ENCODE assay signal across 2 cellular contexts in the genomic region with DNA sequence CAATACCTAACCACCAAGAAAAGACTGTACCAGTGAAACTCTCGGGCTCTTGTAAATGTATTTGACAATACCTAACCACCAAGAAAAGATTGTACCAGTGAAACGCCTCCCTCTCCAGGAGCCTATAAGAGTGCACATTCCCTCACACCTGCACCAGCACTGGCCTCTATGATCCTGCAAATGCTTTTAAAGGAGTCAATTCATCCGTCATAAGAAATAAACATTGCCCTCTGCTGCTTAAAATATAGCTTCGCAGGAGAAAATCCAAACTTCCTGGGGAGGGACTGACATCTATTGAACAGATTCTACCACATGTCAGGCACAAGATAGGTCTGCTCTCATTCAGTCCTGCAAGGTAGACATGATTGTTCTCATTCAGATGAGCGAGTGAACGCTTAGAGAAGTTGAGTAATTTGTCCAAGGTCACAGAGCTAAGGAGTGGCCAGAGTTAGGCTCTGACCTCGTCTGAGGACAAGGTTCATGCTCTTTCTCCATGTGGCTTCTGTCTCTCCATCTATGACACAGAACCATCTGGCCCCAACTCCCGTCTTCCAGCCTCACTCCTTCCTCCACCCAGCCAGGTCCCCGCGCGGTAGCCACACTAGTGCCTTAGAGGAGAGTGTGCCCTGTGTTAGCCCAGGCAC.
TF ChIP-seq lines count a peak whose summit lies in the region.

No MANE protein-coding gene starts in this region.

TF ChIP-seq in IMR-90, 13 proteins besides CTCF, POLR2A, EP300 and RAD21 (continued from another document):
- TF ChIP-seq MAFK (IDR thresholded peaks at IDR 0.05; ENCODE audit: low read depth, low read length) = peak; percentile 3; the same call in 1 of the 2 replicates
- peak; percentile 69 for TF ChIP-seq SMC3 (IDR thresholded peaks at IDR 0.05; ENCODE audit: low read depth, low read length)
- TF ChIP-seq RFX5 (IDR thresholded peaks at IDR 0.05; ENCODE audit: low read depth, low read length) = no peak

TF ChIP-seq in neural cell, 6 proteins besides CTCF, POLR2A, EP300 and RAD21 (continued from another document):
- TF ChIP-seq, protein P1, sequence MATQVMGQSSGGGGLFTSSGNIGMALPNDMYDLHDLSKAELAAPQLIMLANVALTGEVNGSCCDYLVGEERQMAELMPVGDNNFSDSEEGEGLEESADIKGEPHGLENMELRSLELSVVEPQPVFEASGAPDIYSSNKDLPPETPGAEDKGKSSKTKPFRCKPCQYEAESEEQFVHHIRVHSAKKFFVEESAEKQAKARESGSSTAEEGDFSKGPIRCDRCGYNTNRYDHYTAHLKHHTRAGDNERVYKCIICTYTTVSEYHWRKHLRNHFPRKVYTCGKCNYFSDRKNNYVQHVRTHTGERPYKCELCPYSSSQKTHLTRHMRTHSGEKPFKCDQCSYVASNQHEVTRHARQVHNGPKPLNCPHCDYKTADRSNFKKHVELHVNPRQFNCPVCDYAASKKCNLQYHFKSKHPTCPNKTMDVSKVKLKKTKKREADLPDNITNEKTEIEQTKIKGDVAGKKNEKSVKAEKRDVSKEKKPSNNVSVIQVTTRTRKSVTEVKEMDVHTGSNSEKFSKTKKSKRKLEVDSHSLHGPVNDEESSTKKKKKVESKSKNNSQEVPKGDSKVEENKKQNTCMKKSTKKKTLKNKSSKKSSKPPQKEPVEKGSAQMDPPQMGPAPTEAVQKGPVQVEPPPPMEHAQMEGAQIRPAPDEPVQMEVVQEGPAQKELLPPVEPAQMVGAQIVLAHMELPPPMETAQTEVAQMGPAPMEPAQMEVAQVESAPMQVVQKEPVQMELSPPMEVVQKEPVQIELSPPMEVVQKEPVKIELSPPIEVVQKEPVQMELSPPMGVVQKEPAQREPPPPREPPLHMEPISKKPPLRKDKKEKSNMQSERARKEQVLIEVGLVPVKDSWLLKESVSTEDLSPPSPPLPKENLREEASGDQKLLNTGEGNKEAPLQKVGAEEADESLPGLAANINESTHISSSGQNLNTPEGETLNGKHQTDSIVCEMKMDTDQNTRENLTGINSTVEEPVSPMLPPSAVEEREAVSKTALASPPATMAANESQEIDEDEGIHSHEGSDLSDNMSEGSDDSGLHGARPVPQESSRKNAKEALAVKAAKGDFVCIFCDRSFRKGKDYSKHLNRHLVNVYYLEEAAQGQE (IDR thresholded peaks at IDR 0.05; ENCODE audit: borderline replicate concordance) = no peak
- TF ChIP-seq POLR2AphosphoS5 (IDR thresholded peaks at IDR 0.05) = no peak
- no peak for TF ChIP-seq MXI1 (conservative IDR thresholded peaks at IDR 0.05; ENCODE audit: poor library complexity, severe bottlenecking)
- TF ChIP-seq EZH2 (IDR thresholded peaks at IDR 0.05; ENCODE audit: borderline replicate concordance, insufficient read depth, low read length, poor library complexity, severe bottlenecking) = no peak
